In genomic region chr10:126439947-126440346, GRCh38 we compare ENCODE assay signal across 14 cellular contexts. TPM values are rescaled to one million over a fixed set of nuclear protein-coding genes. Genes with fewer than 3 reads are reported as not detected.
DNase-seq lines count a peak whose midpoint lies in the region; ATAC-seq, FAIRE-seq and TF ChIP-seq lines count a peak whose summit lies in the region.
"Had no signal": no experiment of that assay in that cellular context is flagged by ENCODE, and none has a peak within 500 bp of the region (broad histone marks: within the 10 kb centered on the region; RNA-seq: fewer than 3 reads in every experiment).

No MANE protein-coding gene starts in this region.

- no TSS peak for BruUV-seq in K562 (replicated peaks; lab: Mats Ljungman, UMichigan)

- peaks cover 22% of the 10 kb centered on the region for H3K9me3 Mint-ChIP-seq in endodermal cell

- no peak overlapping the region for H3K4me3 Mint-ChIP-seq in endodermal cell
- H3K4me3 Mint-ChIP-seq: CD4-positive, alpha-beta memory T cell; H9 had no signal

- CTCF ChIA-PET in K562 (lab: Yijun Ruan, JAX; ENCODE audit: low intra/inter-chr PET ratio) = no interaction called here

- DNase-seq in COLO829 (ENCODE audit: low spot score) = peak; percentile 22
- DNase-seq in MG63 = peak; percentile 47
- no peak for DNase-seq in K562 (ENCODE audit: extremely low read depth in 1 of 4, low spot score in 3 of 4)
- peak; percentile 46 for DNase-seq in foreskin melanocyte
- DNase-seq in endodermal cell = no peak
- DNase-seq in H54 (ENCODE audit: insufficient read length, low spot score) = no peak
- DNase-seq in NCI-H2029 (lab: John Stamatoyannopoulos, UW) = no peak
- DNase-seq: CD4-positive, alpha-beta memory T cell; H9; NCI-H1048; NCI-H748 treated with DMSO at 0.1 percent for 48 hours; Right ventricle myocardium superior had no signal

- no peak overlapping the region for H3K27ac ChIP-seq in K562 (ENCODE audit: extremely low read depth, low read depth, low read length)
- no peak overlapping the region for H3K27ac ChIP-seq in endodermal cell (ENCODE audit: low read depth, low read length)

- H3K4me2 ChIP-seq in K562 (ENCODE audit: insufficient read depth, low read length) = no peak overlapping the region

- WGBS in K562 (ENCODE audit: insufficient coverage, low coverage, missing lambda C conversion rate) = 0% methylated on average over 2 of the region's 3 CpGs
- WGBS in endodermal cell (ENCODE audit: insufficient coverage in 1 of 2, insufficient read length in 1 of 2), 2 experiments = 93% methylated on average over 3 of the region's 3 CpGs

- H3K4me3 ChIP-seq in MG63 (no peak overlapping the region), K562 (no peak overlapping the region), endodermal cell (ENCODE audit: low read length) (no peak overlapping the region)

- intact Hi-C loops in K562 (cut with micrococcal nuclease) = no loop called here

- FAIRE-seq in K562 (lab: Jason Lieb, UNC) = no peak
- no peak for FAIRE-seq in H54 (lab: Jason Lieb, UNC)
- FAIRE-seq: HTR-8/SVneo had no signal

- H3K4me1 ChIP-seq in K562 (replicated peaks in 1 of 2; ENCODE audit: control insufficient read depth in 2 of 2, insufficient read depth in 2 of 2, low read length in 2 of 2) (no peaks in the 10 kb centered on the region; a peak in 1 of 5 replicates), endodermal cell (ENCODE audit: control insufficient read depth, insufficient read depth, low read length) (no peaks in the 10 kb centered on the region)

- TF ChIP-seq POLR2A in K562 (conservative IDR thresholded peaks at IDR 0.05) (no peak), H54 (IDR thresholded peaks at IDR 0.05; ENCODE audit: low read depth, low read length) (no peak)

- H3K9me1 ChIP-seq in K562 (ENCODE audit: control insufficient read depth, insufficient read depth, low read length) = no peaks in the 10 kb centered on the region

- peaks cover 2% of the 10 kb centered on the region; the same call in 1 of the 2 replicates for H3K9me3 ChIP-seq in MG63
- no peaks in the 10 kb centered on the region for H3K9me3 ChIP-seq in K562 (replicated peaks; ENCODE audit: control insufficient read depth, insufficient read depth, low read depth, low read length)
- peaks cover 11% of the 10 kb centered on the region for H3K9me3 ChIP-seq in endodermal cell (ENCODE audit: control insufficient read depth, low read length)

- TF ChIP-seq RAD21 in K562 (CRISPR knock-in tag; conservative IDR thresholded peaks at IDR 0.05 in 1 of 2, IDR thresholded peaks at IDR 0.05 in 1 of 2) = no peak

- no peak overlapping the region for H3K27ac Mint-ChIP-seq in endodermal cell
- H3K27ac Mint-ChIP-seq: CD4-positive, alpha-beta memory T cell had no signal

- H3K27me3 ChIP-seq in MG63 = no peaks in the 10 kb centered on the region
- no peaks in the 10 kb centered on the region for H3K27me3 ChIP-seq in K562 (ENCODE audit: control insufficient read depth in 2 of 2, insufficient read depth in 2 of 2, low read length in 2 of 2)
- peaks cover 11% of the 10 kb centered on the region for H3K27me3 ChIP-seq in endodermal cell (ENCODE audit: control insufficient read depth, insufficient read depth, low read length, poor library complexity, severe bottlenecking)

- POLR2A ChIA-PET in K562 (lab: Yijun Ruan, JAX) = no interaction called here

- no peak for ATAC-seq in K562
- no peak for ATAC-seq in HG03439 (IDR thresholded peaks at IDR 0.05; ENCODE audit: unreplicated experiment)

- no peaks in the 10 kb centered on the region for H3K79me2 ChIP-seq in K562 (ENCODE audit: control insufficient read depth, insufficient read depth, low read length)

- H3K9ac ChIP-seq in K562 (ENCODE audit: insufficient read depth in 1 of 2, low read depth in 2 of 2, low read length in 2 of 2) = no peak overlapping the region
- H3K9ac ChIP-seq in endodermal cell (ENCODE audit: extremely low read depth, low read length, poor library complexity, severe bottlenecking) = no peak overlapping the region

- peaks cover 6% of the 10 kb centered on the region for H3K27me3 Mint-ChIP-seq in endodermal cell (ENCODE audit: insufficient read depth)

- TF ChIP-seq CTCF in K562 (IDR thresholded peaks at IDR 0.05 in 2 of 3, conservative IDR thresholded peaks at IDR 0.05 in 1 of 3; ENCODE audit: insufficient read depth in 2 of 3, low read depth in 1 of 3, low read length in 3 of 3) (no peak), endodermal cell (conservative IDR thresholded peaks at IDR 0.05) (no peak)

- H3K36me3 Mint-ChIP-seq in endodermal cell (ENCODE audit: low read depth) = peaks cover 6% of the 10 kb centered on the region
- H3K36me3 Mint-ChIP-seq: CD4-positive, alpha-beta memory T cell had no signal

- no peaks in the 10 kb centered on the region for H3K4me1 Mint-ChIP-seq in endodermal cell

- no peaks in the 10 kb centered on the region for H4K20me1 ChIP-seq in K562 (replicated peaks; ENCODE audit: control insufficient read depth, insufficient read depth, low read length)

- TF ChIP-seq EP300 in K562 (IDR thresholded peaks at IDR 0.05; ENCODE audit: low read length) = no peak

- no peak overlapping the region for H2AFZ ChIP-seq in K562 (ENCODE audit: low read depth, low read length)

- in situ Hi-C loops in K562 (cut with MboI) = no loop called here

- H3K36me3 ChIP-seq in MG63 (no peaks in the 10 kb centered on the region; the same call in 1 of the 2 replicates), K562 (ENCODE audit: control insufficient read depth, insufficient read depth, low read length) (no peaks in the 10 kb centered on the region), endodermal cell (ENCODE audit: control insufficient read depth, insufficient read depth, low read length) (no peaks in the 10 kb centered on the region)

TF ChIP-seq in K562, 482 proteins besides CTCF, POLR2A, EP300 and RAD21:
- TF ChIP-seq ZFP36 (IDR thresholded peaks at IDR 0.05; ENCODE audit: low read depth, low read length, partially characterized antibody) (peak; percentile 27), ZFP1 (CRISPR knock-in tag; IDR thresholded peaks at IDR 0.05) (no peak)

RNA-seq across cellular contexts. Expression of gene ADAM12, which starts 51.7 kb away (rescaled TPM):
- total RNA-seq in MG63 (2014; rRNA removed; shearing (Covaris generic); ENCODE audit: low replicate concordance) = 15.3 and 15.8 TPM in 2 replicates
- total RNA-seq in K562 (2011; cell fraction: chromatin; rRNA removed; ENCODE audit: low replicate concordance) = not detected in 2 replicates
- not detected in 2 replicates for total RNA-seq in K562 (2011; cell fraction: nucleolus; rRNA removed)
- not detected in 2 replicates for total RNA-seq in K562 (2011; cell fraction: nucleoplasm; rRNA removed)
- total RNA-seq in K562 (2014; rRNA removed) = not detected in 2 replicates
- not detected in 2 replicates for total RNA-seq in K562 (2014; rRNA removed; fragmentation: Illumina TruSeq; extraction: Trizol)
- not detected in 2 replicates for total RNA-seq in K562 (2015; rRNA removed; fragmentation: Illumina TruSeq; extraction: Trizol)
- total RNA-seq in K562 (2021) = not detected in 2 replicates
- polyA plus RNA-seq in K562 (2011; rRNA removed) = not detected in 2 replicates
- not detected in 2 replicates for polyA plus RNA-seq in K562 (2011; cell fraction: cytosol; rRNA removed)
- polyA plus RNA-seq in K562 (2011; cell fraction: nucleus; rRNA removed) = not detected in 2 replicates
- polyA plus RNA-seq in K562 (2012) = not detected in 2 replicates
- not detected in 2 replicates for polyA plus RNA-seq in K562 (2014; fragmentation: Illumina TruSeq; extraction: Trizol)
- polyA plus RNA-seq in K562 (2014; fragmentation: Nextera tagmentation; extraction: Ambion mirVana) = not detected
- not detected in 2 replicates for polyA plus RNA-seq in K562 (2014; rRNA removed)
- polyA minus RNA-seq in K562 (2011; rRNA and poly(A)+ RNA removed) = not detected in 2 replicates
- polyA minus RNA-seq in K562 (2011; cell fraction: cytosol; rRNA and poly(A)+ RNA removed) = not detected in 2 replicates
- polyA minus RNA-seq in K562 (2011; cell fraction: nucleus; rRNA and poly(A)+ RNA removed) = not detected in 2 replicates
- total RNA-seq in endodermal cell = under 1 TPM in 1 of 2 donors, not detected in 1; 0.46 TPM
- polyA plus RNA-seq in endodermal cell (2013, experiment 1 of 2) = 4.6 TPM
- polyA plus RNA-seq in endodermal cell (2013, experiment 2 of 2) = 5.9 TPM

Comparison
In these comparisons a context has a peak if more than half of its experiments do, and no peak if none do; other contexts are left out.
1. DNase-seq: peak in COLO829 (single experiment), MG63 (single experiment) and foreskin melanocyte (single experiment); none in K562 (0 of 4), endodermal cell (single experiment), H54 (single experiment) and NCI-H2029 (single experiment).
2. RNA of gene ADAM12, which starts 51.7 kb away (total RNA-seq): 15.3 to 15.8 TPM in MG63; 0.46 TPM in endodermal cell and not detected in K562; every median in the first group is over 10 times any median in the second.